ENCODE assay signal across 8 cellular contexts in genomic region chr15:78047631-78048409, GRCh38. TPM values are rescaled to one million over a fixed set of nuclear protein-coding genes. Genes with fewer than 3 reads are reported as not detected.
A peak's percentile ranks its signal among the peaks of the same experiment; 100 is the strongest.
DNase-seq lines count a peak whose midpoint lies in the region; ATAC-seq and TF ChIP-seq lines count a peak whose summit lies in the region.

No MANE protein-coding gene starts in this region.

- H3K4me3 Mint-ChIP-seq in activated T-cell treated with anti-CD3 and anti-CD28 coated beads, Interleukin-2, amount 50 U/mL, for 4 hours = no peak overlapping the region
- H3K4me3 Mint-ChIP-seq in activated T-helper 17 cell treated with anti-CD3 and anti-CD28 coated beads, Interleukin-2, amount 50 U/mL, for 72 hours = peak overlapping the region; percentile 78

- H3K36me3 ChIP-seq in left ventricle myocardium inferior = peaks cover 20% of the 10 kb centered on the region
- H3K36me3 ChIP-seq in thymus (ENCODE audit: control insufficient read depth, insufficient read depth) = peaks cover 14% of the 10 kb centered on the region

- H3K4me1 ChIP-seq in left ventricle myocardium inferior = peaks cover 66% of the 10 kb centered on the region
- H3K4me1 ChIP-seq in thymus (ENCODE audit: control insufficient read depth, insufficient read depth, low read length) = peaks cover 58% of the 10 kb centered on the region

- intact Hi-C loops in left ventricle myocardium inferior (cut with micrococcal nuclease) = no loop called here

- TF ChIP-seq CTCF in left ventricle myocardium inferior (IDR thresholded peaks at IDR 0.05; ENCODE audit: borderline replicate concordance) = no peak

- H3K27ac ChIP-seq in left ventricle myocardium inferior (replicated peaks) = peak overlapping the region; percentile 78
- H3K27ac ChIP-seq in thymus (ENCODE audit: low read depth) = peak overlapping the region; percentile 85

- H3K9me3 ChIP-seq in left ventricle myocardium inferior (replicated peaks) (no peaks in the 10 kb centered on the region), thymus (ENCODE audit: control insufficient read depth) (no peaks in the 10 kb centered on the region)

- H3K4me1 Mint-ChIP-seq in activated T-cell treated with anti-CD3 and anti-CD28 coated beads, Interleukin-2, amount 50 U/mL, for 4 hours (ENCODE audit: low read depth) = peaks cover 96% of the 10 kb centered on the region
- peaks cover 81% of the 10 kb centered on the region for H3K4me1 Mint-ChIP-seq in activated T-helper 17 cell treated with anti-CD3 and anti-CD28 coated beads, Interleukin-2, amount 50 U/mL, for 72 hours

- peak; percentile 34 for DNase-seq in activated T-cell treated with anti-CD3 and anti-CD28 coated beads, Interleukin-2, amount 50 U/mL, for 4 hours
- no peak for DNase-seq in activated T-cell treated with anti-CD3 and anti-CD28 coated beads for 4 hours
- no peak for DNase-seq in left ventricle myocardium inferior
- no peak for DNase-seq in NCI-H774 (lab: John Stamatoyannopoulos, UW)

- H3K4me3 ChIP-seq in left ventricle myocardium inferior (peak overlapping the region; percentile 7), thymus (ENCODE audit: low read length) (no peak overlapping the region)

- 22% methylated on average over 5 of the region's 5 CpGs for WGBS in thymus

- H3K27me3 ChIP-seq in left ventricle myocardium inferior (ENCODE audit: low read depth) (no peaks in the 10 kb centered on the region), thymus (ENCODE audit: control insufficient read depth, insufficient read depth) (no peaks in the 10 kb centered on the region)

- H3K27me3 Mint-ChIP-seq in activated T-cell treated with anti-CD3 and anti-CD28 coated beads, Interleukin-2, amount 50 U/mL, for 4 hours (ENCODE audit: low read depth) = no peaks in the 10 kb centered on the region
- H3K27me3 Mint-ChIP-seq in activated T-helper 17 cell treated with anti-CD3 and anti-CD28 coated beads, Interleukin-2, amount 50 U/mL, for 72 hours = no peaks in the 10 kb centered on the region

- H3K27ac Mint-ChIP-seq in activated T-helper 17 cell treated with anti-CD3 and anti-CD28 coated beads, Interleukin-2, amount 50 U/mL, for 72 hours = peak overlapping the region; percentile 88

- H3K9me3 Mint-ChIP-seq in activated T-cell treated with anti-CD3 and anti-CD28 coated beads, Interleukin-2, amount 50 U/mL, for 4 hours = no peaks in the 10 kb centered on the region
- no peaks in the 10 kb centered on the region for H3K9me3 Mint-ChIP-seq in activated T-helper 17 cell treated with anti-CD3 and anti-CD28 coated beads, Interleukin-2, amount 50 U/mL, for 72 hours

- ATAC-seq in activated T-cell treated with anti-CD3 and anti-CD28 coated beads, Interleukin-2, amount 50 U/mL, for 4 hours = no peak
- no peak for ATAC-seq in activated T-helper 17 cell treated with anti-CD3 and anti-CD28 coated beads, Interleukin-2, amount 50 U/mL, for 72 hours (replicated peaks)
- ATAC-seq in GM21786 (IDR thresholded peaks at IDR 0.05; ENCODE audit: unreplicated experiment) (no peak), GM19455 (IDR thresholded peaks at IDR 0.05; ENCODE audit: unreplicated experiment) (no peak)

- peaks cover 15% of the 10 kb centered on the region for H3K36me3 Mint-ChIP-seq in activated T-cell treated with anti-CD3 and anti-CD28 coated beads, Interleukin-2, amount 50 U/mL, for 4 hours (ENCODE audit: insufficient read depth)
- peaks cover 79% of the 10 kb centered on the region for H3K36me3 Mint-ChIP-seq in activated T-helper 17 cell treated with anti-CD3 and anti-CD28 coated beads, Interleukin-2, amount 50 U/mL, for 72 hours (ENCODE audit: low read depth)

RNA-seq across cellular contexts. Expression of gene TBC1D2B, which starts 29.7 kb away (rescaled TPM):
- 10 to 100 TPM; 22.8 to 24.9 (median 24.0) TPM for total RNA-seq in activated T-cell treated with anti-CD3 and anti-CD28 coated beads, Interleukin-2, amount 50 U/mL, for 4 hours
- total RNA-seq in activated T-helper 17 cell treated with anti-CD3 and anti-CD28 coated beads, Interleukin-2, amount 50 U/mL, for 72 hours = 100 to 1,000 TPM in 1 of 2 donors, 10 to 100 TPM in 1; 86.1 to 109 TPM
- 11.7 TPM for total RNA-seq in left ventricle myocardium inferior
- 20.0 TPM for polyA plus RNA-seq in thymus

RNA-seq across cellular contexts. Expression of gene SH2D7, which starts 44.5 kb away (rescaled TPM):
- total RNA-seq in activated T-cell treated with anti-CD3 and anti-CD28 coated beads, Interleukin-2, amount 50 U/mL, for 4 hours = not detected
- not detected for total RNA-seq in activated T-helper 17 cell treated with anti-CD3 and anti-CD28 coated beads, Interleukin-2, amount 50 U/mL, for 72 hours
- total RNA-seq in left ventricle myocardium inferior = not detected
- polyA plus RNA-seq in thymus = 0.05 TPM
